ENCODE assay signal across 2 cellular contexts in the genomic region with DNA sequence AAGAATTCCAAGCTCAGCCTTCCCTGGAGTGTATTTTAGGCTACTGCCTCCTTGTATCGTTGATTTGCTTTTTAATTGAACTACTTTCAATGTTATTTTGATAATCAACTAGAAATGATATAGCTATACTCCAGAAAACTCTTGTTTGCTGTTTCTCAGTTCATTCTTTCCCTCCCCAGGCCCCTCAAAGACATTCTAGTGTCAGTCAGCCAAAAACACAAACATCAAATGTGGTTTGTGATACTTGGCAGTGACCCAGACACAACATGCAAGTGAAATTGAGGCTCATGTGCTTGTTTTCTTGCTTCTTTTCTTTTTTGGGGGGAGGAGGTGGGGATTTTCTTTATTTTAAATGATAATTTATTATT.
TF ChIP-seq lines count a peak whose summit lies in the region.

No MANE protein-coding gene starts in this region.

TF ChIP-seq in endothelial cell of umbilical vein, 7 proteins besides CTCF, POLR2A, EP300 and RAD21:
- TF ChIP-seq, protein P1, sequence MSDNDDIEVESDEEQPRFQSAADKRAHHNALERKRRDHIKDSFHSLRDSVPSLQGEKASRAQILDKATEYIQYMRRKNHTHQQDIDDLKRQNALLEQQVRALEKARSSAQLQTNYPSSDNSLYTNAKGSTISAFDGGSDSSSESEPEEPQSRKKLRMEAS (IDR thresholded peaks at IDR 0.05; ENCODE audit: insufficient read depth, insufficient read length), result no peak
- no peak for TF ChIP-seq POLR2AphosphoS5 (IDR thresholded peaks at IDR 0.05; ENCODE audit: insufficient read depth, low read depth, low read length)
- TF ChIP-seq MYC (IDR thresholded peaks at IDR 0.05; ENCODE audit: low read depth, low read length), result no peak
- no peak for TF ChIP-seq GATA2 (IDR thresholded peaks at IDR 0.05; ENCODE audit: insufficient read depth, insufficient read length, low read depth, low read length)
- no peak for TF ChIP-seq JUN (IDR thresholded peaks at IDR 0.05; ENCODE audit: borderline replicate concordance, insufficient read depth, insufficient read length, low read depth)
- no peak for TF ChIP-seq FOS (IDR thresholded peaks at IDR 0.05; ENCODE audit: borderline replicate concordance, insufficient read depth, low read length)
- no peak for TF ChIP-seq EZH2 (IDR thresholded peaks at IDR 0.05; ENCODE audit: borderline replicate concordance, low read depth, low read length, severe bottlenecking)

TF ChIP-seq in GM23338, 12 proteins besides CTCF, POLR2A, EP300 and RAD21:
- TF ChIP-seq NANOG (IDR thresholded peaks at IDR 0.05; ENCODE audit: borderline replicate concordance), result no peak
- TF ChIP-seq, protein P2, sequence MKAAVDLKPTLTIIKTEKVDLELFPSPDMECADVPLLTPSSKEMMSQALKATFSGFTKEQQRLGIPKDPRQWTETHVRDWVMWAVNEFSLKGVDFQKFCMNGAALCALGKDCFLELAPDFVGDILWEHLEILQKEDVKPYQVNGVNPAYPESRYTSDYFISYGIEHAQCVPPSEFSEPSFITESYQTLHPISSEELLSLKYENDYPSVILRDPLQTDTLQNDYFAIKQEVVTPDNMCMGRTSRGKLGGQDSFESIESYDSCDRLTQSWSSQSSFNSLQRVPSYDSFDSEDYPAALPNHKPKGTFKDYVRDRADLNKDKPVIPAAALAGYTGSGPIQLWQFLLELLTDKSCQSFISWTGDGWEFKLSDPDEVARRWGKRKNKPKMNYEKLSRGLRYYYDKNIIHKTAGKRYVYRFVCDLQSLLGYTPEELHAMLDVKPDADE (IDR thresholded peaks at IDR 0.05), result no peak
- no peak for TF ChIP-seq POLR2AphosphoS5 (IDR thresholded peaks at IDR 0.05; ENCODE audit: low read depth)
- TF ChIP-seq EZH2 (IDR thresholded peaks at IDR 0.05; ENCODE audit: low read depth, unreplicated experiment), result no peak
- TF ChIP-seq CREB1 (CRISPR knock-in tag; IDR thresholded peaks at IDR 0.05; ENCODE audit: low read depth), result no peak
- no peak for TF ChIP-seq ZNF331 (CRISPR knock-in tag; IDR thresholded peaks at IDR 0.05; ENCODE audit: low read depth)
- TF ChIP-seq JUNB (IDR thresholded peaks at IDR 0.05; ENCODE audit: unreplicated experiment), result no peak
- no peak for TF ChIP-seq EZH2phosphoT487 (IDR thresholded peaks at IDR 0.05; ENCODE audit: unreplicated experiment)
- no peak for TF ChIP-seq ZNF114 (CRISPR knock-in tag; IDR thresholded peaks at IDR 0.05)
